ENCODE assay signal across 19 cellular contexts in genomic region chr13:86846501-86846900, GRCh38.
DNase-seq lines count a peak whose midpoint lies in the region; ATAC-seq, FAIRE-seq and TF ChIP-seq lines count a peak whose summit lies in the region.
"Had no signal": no experiment of that assay in that cellular context is flagged by ENCODE, and none has a peak within 500 bp of the region (broad histone marks: within the 10 kb centered on the region; RNA-seq: fewer than 3 reads in every experiment).

No MANE protein-coding gene starts in this region.

- H3K79me2 ChIP-seq in astrocyte (ENCODE audit: insufficient read depth, low read length), result no peaks in the 10 kb centered on the region

- H3K4me1 ChIP-seq in astrocyte (ENCODE audit: insufficient read depth, low read length), result no peaks in the 10 kb centered on the region
- H3K4me1 ChIP-seq in upper lobe of right lung, result no peaks in the 10 kb centered on the region
- H3K4me1 ChIP-seq: BE2C had no signal

- H3K9me3 ChIP-seq in astrocyte (ENCODE audit: insufficient read depth, low read depth, low read length), result no peaks in the 10 kb centered on the region
- H3K9me3 ChIP-seq in upper lobe of right lung, result no peaks in the 10 kb centered on the region
- H3K9me3 ChIP-seq: BE2C had no signal

- no peak overlapping the region for H3K4me3 ChIP-seq in astrocyte (ENCODE audit: insufficient read depth, low read depth, low read length)
- H3K4me3 ChIP-seq in upper lobe of right lung, result no peak overlapping the region
- H3K4me3 ChIP-seq in foreskin fibroblast (ENCODE audit: low read depth in 1 of 2, low read length in 2 of 2), result no peak overlapping the region
- H3K4me3 ChIP-seq: K562 had no signal

- peak; percentile 32 for ATAC-seq in upper lobe of right lung
- ATAC-seq: HCT116, K562 had no signal

- DNase-seq in activated CD4-positive, alpha-beta T cell treated with anti-CD3 and anti-CD28 coated beads, Interleukin-2, amount 10 ng/mL, durations not matched to agents 24 days and 14 days, result peak; percentile 33
- DNase-seq in activated CD4-positive, alpha-beta T cell treated with anti-CD3 and anti-CD28 coated beads for 48 hours, result no peak
- DNase-seq in astrocyte (ENCODE audit: low read depth) (peak; percentile 6), glomerular visceral epithelial cell (ENCODE audit: extremely low spot score) (peak; percentile 11), upper lobe of right lung (no peak), foreskin fibroblast (no peak), amygdala (lab: John Stamatoyannopoulos, UW) (no peak), SIG-M5 treated with dmso at 0.1 percent for 504 hours (lab: John Stamatoyannopoulos, UW; ENCODE audit: unreplicated experiment) (no peak)
- DNase-seq: BE2C; CD4-positive, alpha-beta T cell; DMS53; NCI-H1436; NCI-H2029 treated with DMSO at 0.1 percent for 48 hours; NCI-H510A; NCI-H774; RPMI8226 had no signal

- H3K4me1 Mint-ChIP-seq in activated CD4-positive, alpha-beta T cell treated with anti-CD3 and anti-CD28 coated beads, Interleukin-2, amount 10 ng/mL, durations not matched to agents 24 days and 14 days, result no peaks in the 10 kb centered on the region
- H3K4me1 Mint-ChIP-seq in astrocyte (ENCODE audit: low read depth, unreplicated experiment), result peaks cover 5% of the 10 kb centered on the region

- TF ChIP-seq CTCF in astrocyte (IDR thresholded peaks at IDR 0.05; ENCODE audit: insufficient read depth, low read depth, low read length), result no peak
- no peak for TF ChIP-seq CTCF in upper lobe of right lung (IDR thresholded peaks at IDR 0.05)
- no peak for TF ChIP-seq CTCF in foreskin fibroblast (IDR thresholded peaks at IDR 0.05; ENCODE audit: low read depth, low read length)

- intact Hi-C loops in activated CD4-positive, alpha-beta T cell treated with anti-CD3 and anti-CD28 coated beads, Interleukin-2, amount 10 ng/mL, durations not matched to agents 24 days and 14 days (cut with micrococcal nuclease), result no loop called here
- intact Hi-C loops in upper lobe of right lung (cut with DNase I), result no loop called here

- H3K27me3 ChIP-seq in astrocyte (ENCODE audit: insufficient read depth, low read length) (no peaks in the 10 kb centered on the region), upper lobe of right lung (no peaks in the 10 kb centered on the region)
- H3K27me3 ChIP-seq: BE2C had no signal

- H4K20me1 ChIP-seq in astrocyte (ENCODE audit: insufficient read depth, low read length), result no peaks in the 10 kb centered on the region

- no peak overlapping the region for H3K4me3 Mint-ChIP-seq in activated CD4-positive, alpha-beta T cell treated with anti-CD3 and anti-CD28 coated beads, Interleukin-2, amount 10 ng/mL, durations not matched to agents 24 days and 14 days
- no peak overlapping the region for H3K4me3 Mint-ChIP-seq in astrocyte (ENCODE audit: unreplicated experiment)
- H3K4me3 Mint-ChIP-seq: CD4-positive, alpha-beta T cell had no signal

- no peaks in the 10 kb centered on the region for H3K36me3 ChIP-seq in astrocyte (ENCODE audit: insufficient read depth, low read length)
- H3K36me3 ChIP-seq in upper lobe of right lung, result no peaks in the 10 kb centered on the region
- H3K36me3 ChIP-seq: BE2C had no signal

- H3K27me3 Mint-ChIP-seq in activated CD4-positive, alpha-beta T cell treated with anti-CD3 and anti-CD28 coated beads, Interleukin-2, amount 10 ng/mL, durations not matched to agents 24 days and 14 days, result no peaks in the 10 kb centered on the region
- no peaks in the 10 kb centered on the region for H3K27me3 Mint-ChIP-seq in astrocyte (ENCODE audit: low read depth, unreplicated experiment)
- H3K27me3 Mint-ChIP-seq: CD4-positive, alpha-beta T cell had no signal

- no peak overlapping the region for H2AFZ ChIP-seq in astrocyte (ENCODE audit: low read depth, low read length)

- no peak overlapping the region for H3K9ac ChIP-seq in astrocyte (ENCODE audit: low read length)

- no peak overlapping the region for H3K27ac ChIP-seq in astrocyte (ENCODE audit: low read depth, low read length)
- H3K27ac ChIP-seq in upper lobe of right lung, result no peak overlapping the region
- H3K27ac ChIP-seq: 22Rv1 had no signal

- no peak overlapping the region for H3K4me2 ChIP-seq in astrocyte (ENCODE audit: low read length)

- H3K27ac Mint-ChIP-seq in activated CD4-positive, alpha-beta T cell treated with anti-CD3 and anti-CD28 coated beads, Interleukin-2, amount 10 ng/mL, durations not matched to agents 24 days and 14 days, result no peak overlapping the region
- H3K27ac Mint-ChIP-seq in astrocyte (ENCODE audit: unreplicated experiment), result no peak overlapping the region
- H3K27ac Mint-ChIP-seq: CD4-positive, alpha-beta T cell had no signal

- peaks cover 7% of the 10 kb centered on the region for H3K9me3 Mint-ChIP-seq in activated CD4-positive, alpha-beta T cell treated with anti-CD3 and anti-CD28 coated beads, Interleukin-2, amount 10 ng/mL, durations not matched to agents 24 days and 14 days
- peaks cover 2% of the 10 kb centered on the region for H3K9me3 Mint-ChIP-seq in astrocyte (ENCODE audit: unreplicated experiment)

- H3K36me3 Mint-ChIP-seq in activated CD4-positive, alpha-beta T cell treated with anti-CD3 and anti-CD28 coated beads, Interleukin-2, amount 10 ng/mL, durations not matched to agents 24 days and 14 days (ENCODE audit: low read depth), result no peaks in the 10 kb centered on the region
- no peaks in the 10 kb centered on the region for H3K36me3 Mint-ChIP-seq in astrocyte (ENCODE audit: low read depth, unreplicated experiment)

- no peak for FAIRE-seq in astrocyte (lab: Jason Lieb, UNC)
- FAIRE-seq: K562 had no signal

Comparison
In these comparisons a context has a peak if more than half of its experiments do, and no peak if none do; other contexts are left out.
1. DNase-seq: peak in activated CD4-positive, alpha-beta T cell treated with anti-CD3 and anti-CD28 coated beads, Interleukin-2, amount 10 ng/mL, durations not matched to agents 24 days and 14 days (single experiment), astrocyte (single experiment) and glomerular visceral epithelial cell (single experiment); none in activated CD4-positive, alpha-beta T cell treated with anti-CD3 and anti-CD28 coated beads for 48 hours (single experiment), upper lobe of right lung (single experiment), foreskin fibroblast (0 of 2), amygdala (0 of 56) and SIG-M5 treated with dmso at 0.1 percent for 504 hours (single experiment).